30 cellular contexts compared by ENCODE assay signal in the genomic region with DNA sequence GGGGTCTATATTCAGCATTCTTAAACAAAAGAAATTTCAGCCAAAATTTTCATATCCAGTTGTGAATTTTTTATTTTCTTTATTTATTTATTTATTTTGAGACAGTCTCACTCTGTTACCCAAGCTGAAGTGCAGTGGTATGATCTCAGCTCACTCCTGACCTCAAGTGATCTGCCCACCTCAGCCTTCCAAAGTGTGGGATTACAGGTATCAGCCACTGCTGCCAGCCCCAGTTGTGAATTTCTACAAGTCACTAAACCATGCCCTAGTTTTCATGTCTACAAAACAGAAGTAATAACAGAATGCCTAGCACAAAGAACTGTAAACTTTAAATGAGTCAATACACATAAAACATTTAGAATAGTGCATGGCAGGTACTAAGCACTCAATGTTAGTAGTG.
"Had no signal": no experiment of that assay in that cellular context is flagged by ENCODE, and none has a peak within 500 bp of the region (broad histone marks: within the 10 kb centered on the region; RNA-seq: fewer than 3 reads in every experiment).

No MANE protein-coding gene starts in this region.

- H3K4me3 Mint-ChIP-seq: mesothelial cell of epicardium; naive B cell; natural killer cell; nephron progenitor cell; neural progenitor cell; stimulated activated naive B cell treated with anti-CD40 and anti-IgM and Interleukin-4, amounts not matched to agents 10 μg/mL and 1 μg/mL and 100 μg/mL, for 72 hours had no signal

- H3K4me1 ChIP-seq: heart right ventricle, left ventricle myocardium inferior, neural progenitor cell, psoas muscle, right atrium auricular region, right lobe of liver, stomach, testis, transverse colon, upper lobe of right lung had no signal

- H3K9me3 ChIP-seq: heart right ventricle, left ventricle myocardium inferior, neutrophil, psoas muscle, right atrium auricular region, right lobe of liver, stomach, testis, thyroid gland, transverse colon, upper lobe of right lung had no signal

- H3K9me3 Mint-ChIP-seq: nephron progenitor cell, neural progenitor cell had no signal

- H3K27me3 ChIP-seq: heart right ventricle, hepatocyte, neural progenitor cell, neutrophil, right atrium auricular region, right lobe of liver, stomach, testis, thyroid gland, transverse colon, upper lobe of right lung had no signal

- DNase-seq: heart right ventricle; islet precursor cell; left colon; left ventricle myocardium inferior; mesendoderm; naive B cell; natural killer cell; nephron progenitor cell; occipital lobe; psoas muscle; right lobe of liver; stimulated activated CD4-positive, alpha-beta T cell treated with anti-CD3 and anti-CD28 coated beads, Interleukin-1b, Interleukin-23, amount 100 ng/mL, for 48 hours; stimulated activated CD4-positive, alpha-beta T cell treated with anti-CD3 and anti-CD28 coated beads, Interleukin-2, amount 100 ng/mL, for 48 hours; stimulated activated CD4-positive, alpha-beta T cell treated with anti-CD3 and anti-CD28 coated beads, Interleukin-4, amount 100 ng/mL, for 4 hours; stimulated activated CD8-positive, alpha-beta memory T cell treated with anti-CD3 and anti-CD28 coated beads, Interleukin-4, amount 100 ng/mL, for 48 hours; stimulated activated naive B cell treated with anti-CD40 and anti-IgM and Interleukin-4, amounts not matched to agents 10 μg/mL and 1 μg/mL and 100 μg/mL, for 72 hours; stimulated activated naive CD8-positive, alpha-beta T cell treated with anti-CD3 and anti-CD28 coated beads, Interleukin-15, Interleukin-2, amounts not matched to agents 100 U/mL and 50 U/mL, for 24 hours; stomach; testis; transverse colon; upper lobe of right lung had no signal

- H3K27ac ChIP-seq: heart right ventricle, hepatocyte, left ventricle myocardium inferior, neural progenitor cell, neutrophil, parathyroid adenoma, psoas muscle, right atrium auricular region, right lobe of liver, stomach, testis, thyroid gland, transverse colon, upper lobe of right lung had no signal

- H3K36me3 ChIP-seq: heart right ventricle, left ventricle myocardium inferior, neural progenitor cell, neutrophil, right atrium auricular region, right lobe of liver, stomach, thyroid gland, transverse colon, upper lobe of right lung had no signal

- H3K36me3 Mint-ChIP-seq: naive B cell; natural killer cell; neural progenitor cell; stimulated activated naive B cell treated with anti-CD40 and anti-IgM and Interleukin-4, amounts not matched to agents 10 μg/mL and 1 μg/mL and 100 μg/mL, for 72 hours had no signal

- ATAC-seq: heart right ventricle; left colon; natural killer cell; psoas muscle; right lobe of liver; stimulated activated naive B cell treated with anti-CD40 and anti-IgM and Interleukin-4, amounts not matched to agents 10 μg/mL and 1 μg/mL and 100 μg/mL, for 72 hours; stimulated activated naive CD8-positive, alpha-beta T cell treated with anti-CD3 and anti-CD28 coated beads, Interleukin-15, Interleukin-2, amounts not matched to agents 100 U/mL and 50 U/mL, for 24 hours; upper lobe of right lung had no signal

- H2AFZ ChIP-seq: hepatocyte, neural progenitor cell had no signal

- H3K79me2 ChIP-seq: hepatocyte, parathyroid adenoma had no signal

- H3K4me1 Mint-ChIP-seq: naive B cell; natural killer cell; neural progenitor cell; stimulated activated naive B cell treated with anti-CD40 and anti-IgM and Interleukin-4, amounts not matched to agents 10 μg/mL and 1 μg/mL and 100 μg/mL, for 72 hours had no signal

- H3K27ac Mint-ChIP-seq: mesothelial cell of epicardium; naive B cell; natural killer cell; nephron progenitor cell; neural progenitor cell; stimulated activated naive B cell treated with anti-CD40 and anti-IgM and Interleukin-4, amounts not matched to agents 10 μg/mL and 1 μg/mL and 100 μg/mL, for 72 hours had no signal

- H3K4me3 ChIP-seq: heart right ventricle, hepatocyte, left ventricle myocardium inferior, lung, neural progenitor cell, psoas muscle, right atrium auricular region, right lobe of liver, smooth muscle cell, stomach, testis, thyroid gland, transverse colon, upper lobe of right lung had no signal

- H3K9ac ChIP-seq: neural progenitor cell, parathyroid adenoma had no signal

- H3K4me2 ChIP-seq: hepatocyte, neural progenitor cell, smooth muscle cell had no signal
